Comparison of ENCODE assay signal across 19 cellular contexts in the genomic region with DNA sequence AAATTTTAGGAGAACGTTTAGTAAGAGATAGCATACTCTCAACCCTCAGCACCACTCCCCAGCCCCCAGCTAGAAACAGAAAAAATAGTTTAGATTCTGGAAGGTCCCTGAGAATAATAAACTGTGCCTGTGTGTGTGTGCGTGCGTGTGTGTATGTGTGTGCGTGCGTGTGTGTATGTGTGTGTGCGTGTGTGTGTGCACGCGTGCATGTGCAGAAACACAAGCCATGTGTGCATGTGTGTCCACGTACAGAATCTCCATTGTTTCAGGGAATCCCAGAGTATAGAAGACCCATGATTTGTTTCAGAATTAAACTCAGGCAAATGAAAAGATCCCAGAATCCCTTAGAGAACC.
A peak's percentile ranks its signal among the peaks of the same experiment; 100 is the strongest.
DNase-seq lines count a peak whose midpoint lies in the region; ATAC-seq and TF ChIP-seq lines count a peak whose summit lies in the region.
"Had no signal": no experiment of that assay in that cellular context is flagged by ENCODE, and none has a peak within 500 bp of the region (broad histone marks: within the 10 kb centered on the region; RNA-seq: fewer than 3 reads in every experiment).

No MANE protein-coding gene starts in this region.

- H2BK15ac ChIP-seq in mesenchymal stem cell (ENCODE audit: low read depth, poor library complexity, severe bottlenecking) = no peak overlapping the region

- WGBS in mesenchymal stem cell = 92% methylated on average over 9 of the region's 9 CpGs
- WGBS in trophoblast cell (ENCODE audit: extremely low coverage, insufficient coverage, insufficient read length) = no CpG with 5 or more reads among the region's 9 CpGs

- H4K8ac ChIP-seq in mesenchymal stem cell (ENCODE audit: low read length) = no peak overlapping the region
- H4K8ac ChIP-seq in trophoblast cell (ENCODE audit: low read depth, low read length) = peak overlapping the region; percentile 70

- H2AK5ac ChIP-seq in mesenchymal stem cell (ENCODE audit: low read length, severe bottlenecking) = no peak overlapping the region
- peak overlapping the region; percentile 73 for H2AK5ac ChIP-seq in trophoblast cell (ENCODE audit: low read length)

- H3K27ac ChIP-seq in HEK293 (ENCODE audit: extremely low read depth, low read depth, low read length) (no peak overlapping the region), RWPE2 (ENCODE audit: poor library complexity, severe bottlenecking) (peak overlapping the region; percentile 52), mesenchymal stem cell (ENCODE audit: low read length, poor library complexity, severe bottlenecking) (no peak overlapping the region), trophoblast cell (ENCODE audit: low read depth, low read length) (peak overlapping the region; percentile 75)
- H3K27ac ChIP-seq: BLaER1 treated with 17β-estradiol and CSF1 and Interleukin-3, amounts not matched to agents 10 nM and 100 nM had no signal

- TF ChIP-seq CTCF in HEK293 (tag by site-specific recombination; IDR thresholded peaks at IDR 0.05) (no peak), RWPE2 (IDR thresholded peaks at IDR 0.05; ENCODE audit: poor library complexity, severe bottlenecking) (no peak)

- H3K4me3 ChIP-seq in HEK293 (ENCODE audit: low read depth, low read length) (no peak overlapping the region), RWPE2 (ENCODE audit: severe bottlenecking) (no peak overlapping the region), mesenchymal stem cell (ENCODE audit: insufficient read depth in 1 of 2, low read depth in 1 of 2, low read length in 2 of 2) (no peak overlapping the region), trophoblast cell (ENCODE audit: low read depth, low read length) (no peak overlapping the region)
- H3K4me3 ChIP-seq: BLaER1 treated with 17β-estradiol and CSF1 and Interleukin-3, amounts not matched to agents 10 nM and 100 nM; GM23338; K562 had no signal

- H3K4me1 ChIP-seq in HEK293 (ENCODE audit: control insufficient read depth, insufficient read depth, low read length) = no peaks in the 10 kb centered on the region
- peaks cover 9% of the 10 kb centered on the region for H3K4me1 ChIP-seq in RWPE2 (ENCODE audit: insufficient read depth, poor library complexity, severe bottlenecking)
- no peaks in the 10 kb centered on the region for H3K4me1 ChIP-seq in mesenchymal stem cell (ENCODE audit: control insufficient read depth, insufficient read depth, low read depth, low read length)
- H3K4me1 ChIP-seq in trophoblast cell (ENCODE audit: control insufficient read depth in 1 of 2, insufficient read depth in 2 of 2, low read length in 2 of 2) = peaks cover 18 to 24% of the 10 kb centered on the region in 2 experiments
- H3K4me1 ChIP-seq: BLaER1 treated with 17β-estradiol and CSF1 and Interleukin-3, amounts not matched to agents 10 nM and 100 nM had no signal

- H2AFZ ChIP-seq in mesenchymal stem cell (ENCODE audit: low read depth, low read length) = no peak overlapping the region
- no peak overlapping the region for H2AFZ ChIP-seq in trophoblast cell (ENCODE audit: insufficient read depth, low read length, poor library complexity)

- H3K23ac ChIP-seq in mesenchymal stem cell (ENCODE audit: low read length in 2 of 2) = no peak overlapping the region
- H3K23ac ChIP-seq in trophoblast cell (ENCODE audit: low read length) = no peak overlapping the region

- H2BK120ac ChIP-seq in mesenchymal stem cell (ENCODE audit: low read depth, low read length) = no peak overlapping the region
- peak overlapping the region; percentile 94 for H2BK120ac ChIP-seq in trophoblast cell (ENCODE audit: insufficient read depth, low read length, poor library complexity)

- no peak overlapping the region for H4K12ac ChIP-seq in trophoblast cell (ENCODE audit: low read depth, low read length)

- no peak overlapping the region for H3K14ac ChIP-seq in mesenchymal stem cell (ENCODE audit: low read length in 2 of 2)
- H3K14ac ChIP-seq in trophoblast cell (ENCODE audit: low read length) = peak overlapping the region; percentile 94

- POLR2A ChIA-PET in HEK293 (lab: Yijun Ruan, JAX) = interaction anchor here (1.3 kb wide), 1 partner anchor 63 kb away, joined by 3 read pairs; no protein-coding TSS in a partner anchor

- no peak for ATAC-seq in RWPE2 (ENCODE audit: low read depth)
- ATAC-seq: CD8-positive, alpha-beta T cell had no signal

- DNase-seq in RWPE2 (ENCODE audit: low spot score) (no peak), mesenchymal stem cell (no peak), trophoblast cell (peak in 1 of 2 donors; percentile 48), NCI-H2196 treated with DMSO at 0.1 percent for 48 hours (lab: John Stamatoyannopoulos, UW; ENCODE audit: unreplicated experiment) (no peak), 8988T (no peak), posterior cingulate gyrus (no peak)
- DNase-seq: Calu3; CD8-positive, alpha-beta T cell; GF-D8; MV-4-11; NCI-H1694 treated with DMSO at 0.1 percent for 48 hours; NCI-H510A; NCI-H774; RPMI8226; SIG-M5 had no signal

- no peaks in the 10 kb centered on the region for H3K36me3 ChIP-seq in HEK293 (ENCODE audit: control insufficient read depth in 2 of 2, insufficient read depth in 1 of 2, low read length in 2 of 2)
- H3K36me3 ChIP-seq in RWPE2 (ENCODE audit: low read depth) = no peaks in the 10 kb centered on the region
- H3K36me3 ChIP-seq in mesenchymal stem cell (ENCODE audit: control insufficient read depth in 1 of 2, insufficient read depth in 2 of 2, low read depth in 1 of 2, low read length in 2 of 2) = no peaks in the 10 kb centered on the region
- H3K36me3 ChIP-seq in trophoblast cell (ENCODE audit: control insufficient read depth in 1 of 2, insufficient read depth in 2 of 2, low read length in 2 of 2) = peaks cover 7% of the 10 kb centered on the region in 2 experiments
- H3K36me3 ChIP-seq: BLaER1 treated with 17β-estradiol and CSF1 and Interleukin-3, amounts not matched to agents 10 nM and 100 nM had no signal

- peaks cover 2% of the 10 kb centered on the region for H3K79me2 ChIP-seq in trophoblast cell (ENCODE audit: control insufficient read depth, insufficient read depth, low read length, poor library complexity)

- H4K91ac ChIP-seq in mesenchymal stem cell (ENCODE audit: low read length) = no peak overlapping the region
- peak overlapping the region; percentile 85 for H4K91ac ChIP-seq in trophoblast cell (ENCODE audit: low read depth, low read length)

- no peak overlapping the region for H2BK12ac ChIP-seq in mesenchymal stem cell (ENCODE audit: low read length in 2 of 2)
- H2BK12ac ChIP-seq in trophoblast cell (ENCODE audit: low read length) = peak overlapping the region; percentile 96

- intact Hi-C loops in posterior cingulate gyrus (cut with DNase I) = no loop called here

- peak overlapping the region; percentile 2 for H3K9ac ChIP-seq in mesenchymal stem cell (ENCODE audit: low read length)
- no peak overlapping the region for H3K9ac ChIP-seq in trophoblast cell (ENCODE audit: low read length)
- H3K9ac ChIP-seq: BLaER1 treated with 17β-estradiol and CSF1 and Interleukin-3, amounts not matched to agents 10 nM and 100 nM had no signal

- H3K79me1 ChIP-seq in mesenchymal stem cell (replicated peaks; ENCODE audit: low read length, poor library complexity, severe bottlenecking) = no peaks in the 10 kb centered on the region
- H3K79me1 ChIP-seq in trophoblast cell (ENCODE audit: low read length) = peaks cover 21% of the 10 kb centered on the region

- no peaks in the 10 kb centered on the region for H3K27me3 ChIP-seq in RWPE2 (ENCODE audit: insufficient read depth, poor library complexity, severe bottlenecking)
- peaks cover 16 to 35% of the 10 kb centered on the region in 2 experiments for H3K27me3 ChIP-seq in mesenchymal stem cell (ENCODE audit: control insufficient read depth in 1 of 2, insufficient read depth in 1 of 2, low read length in 2 of 2)
- no peaks in the 10 kb centered on the region for H3K27me3 ChIP-seq in trophoblast cell (ENCODE audit: insufficient read depth, low read length)
- H3K27me3 ChIP-seq: BLaER1 treated with 17β-estradiol and CSF1 and Interleukin-3, amounts not matched to agents 10 nM and 100 nM had no signal

- no peak overlapping the region for H2BK5ac ChIP-seq in mesenchymal stem cell (ENCODE audit: low read depth, low read length, poor library complexity, severe bottlenecking)
- H2BK5ac ChIP-seq in trophoblast cell (ENCODE audit: low read depth, low read length, poor library complexity) = peak overlapping the region; percentile 91

- H3K9me3 ChIP-seq in HEK293 (ENCODE audit: control insufficient read depth, insufficient read depth, low read depth, low read length) (no peaks in the 10 kb centered on the region), RWPE2 (ENCODE audit: severe bottlenecking) (no peaks in the 10 kb centered on the region), mesenchymal stem cell (ENCODE audit: control insufficient read depth, low read length) (no peaks in the 10 kb centered on the region), trophoblast cell (ENCODE audit: insufficient read depth, low read depth, low read length) (no peaks in the 10 kb centered on the region)
- H3K9me3 ChIP-seq: BLaER1 treated with 17β-estradiol and CSF1 and Interleukin-3, amounts not matched to agents 10 nM and 100 nM had no signal

- H3K4me2 ChIP-seq in mesenchymal stem cell (ENCODE audit: low read length, poor library complexity, severe bottlenecking) = no peak overlapping the region
- no peak overlapping the region for H3K4me2 ChIP-seq in trophoblast cell (ENCODE audit: low read length)
- H3K4me2 ChIP-seq: BLaER1 treated with 17β-estradiol and CSF1 and Interleukin-3, amounts not matched to agents 10 nM and 100 nM; GM23338 had no signal

- H3K18ac ChIP-seq in mesenchymal stem cell (ENCODE audit: low read depth in 1 of 2, low read length in 2 of 2) = no peak overlapping the region
- peak overlapping the region; percentile 71 for H3K18ac ChIP-seq in trophoblast cell (ENCODE audit: low read length)

- CTCF ChIA-PET in HEK293 (lab: Yijun Ruan, JAX) = interaction anchor here (0.5 to 4.8 kb wide), 39 partner anchors 7 to 839 kb away, joined by 3 to 40 read pairs (median 7); no protein-coding TSS in a partner anchor

- H3K4ac ChIP-seq in mesenchymal stem cell (ENCODE audit: low read depth in 1 of 2, low read length in 2 of 2) (no peak overlapping the region), trophoblast cell (ENCODE audit: low read depth, low read length) (no peak overlapping the region)

TF ChIP-seq in HEK293, 187 proteins besides CTCF, POLR2A, EP300 and RAD21 (continues in another document):
- no peak for TF ChIP-seq ZNF639 (tag by site-specific recombination; IDR thresholded peaks at IDR 0.05)

Comparison
In these comparisons a context has a peak if more than half of its experiments do, and no peak if none do; other contexts are left out.
1. H3K27ac ChIP-seq: peak in RWPE2 (single experiment) and trophoblast cell (single experiment); none in HEK293 (single experiment) and mesenchymal stem cell (single experiment).